In genomic region chr11:120330045-120330444, GRCh38 we compare ENCODE assay signal across 1 cellular context.
A peak's percentile ranks its signal among the peaks of the same experiment; 100 is the strongest.
TF ChIP-seq lines count a peak whose summit lies in the region.

No MANE protein-coding gene starts in this region.

TF ChIP-seq in K562, 482 proteins besides CTCF, POLR2A, EP300 and RAD21:
- 0 out of 2 replicates have a peak, but pooled peaks have one; percentile 12 for TF ChIP-seq CTBP1 (IDR thresholded peaks at IDR 0.05; ENCODE audit: borderline replicate concordance)
- TF ChIP-seq EP400 (IDR thresholded peaks at IDR 0.05): no peak
- TF ChIP-seq SPI1 (IDR thresholded peaks at IDR 0.05; ENCODE audit: borderline replicate concordance, low read depth, low read length): peak; percentile 73
- peak; percentile 52 for TF ChIP-seq PRDM10 (IDR thresholded peaks at IDR 0.05; ENCODE audit: partially characterized antibody)
